Comparison of ENCODE assay signal across 15 cellular contexts in genomic region chr18:71045331-71046065, GRCh38.
DNase-seq lines count a peak whose midpoint lies in the region; ATAC-seq, FAIRE-seq and TF ChIP-seq lines count a peak whose summit lies in the region.
"Had no signal": no experiment of that assay in that cellular context is flagged by ENCODE, and none has a peak within 500 bp of the region (broad histone marks: within the 10 kb centered on the region; RNA-seq: fewer than 3 reads in every experiment).

No MANE protein-coding gene starts in this region.

- H3K27me3 Mint-ChIP-seq in activated CD8-positive, alpha-beta memory T cell treated with anti-CD3 and anti-CD28 coated beads, Interleukin-2, amount 10 ng/mL, durations not matched to agents 7 days and 5 days, result no peaks in the 10 kb centered on the region
- H3K27me3 Mint-ChIP-seq: CD4-positive, alpha-beta memory T cell had no signal

- H3K36me3 Mint-ChIP-seq in activated CD8-positive, alpha-beta memory T cell treated with anti-CD3 and anti-CD28 coated beads, Interleukin-2, amount 10 ng/mL, durations not matched to agents 7 days and 5 days, result no peaks in the 10 kb centered on the region
- H3K36me3 Mint-ChIP-seq: CD4-positive, alpha-beta memory T cell; IgD-negative memory B cell had no signal

- no peak overlapping the region for H3K4me3 Mint-ChIP-seq in activated CD8-positive, alpha-beta memory T cell treated with anti-CD3 and anti-CD28 coated beads, Interleukin-2, amount 10 ng/mL, durations not matched to agents 7 days and 5 days
- H3K4me3 Mint-ChIP-seq: CD4-positive, alpha-beta memory T cell; IgD-negative memory B cell had no signal

- TF ChIP-seq CTCF in D721Med (IDR thresholded peaks at IDR 0.05; ENCODE audit: insufficient read depth, missing control alignments), result no peak

- no peak for DNase-seq in D721Med (ENCODE audit: insufficient read length, low spot score)
- peak; percentile 48 for DNase-seq in dermis blood vessel endothelial cell
- peak; percentile 83 for DNase-seq in kidney glomerular epithelial cell (lab: John Stamatoyannopoulos, UW)
- no peak for DNase-seq in activated CD8-positive, alpha-beta memory T cell treated with anti-CD3 and anti-CD28 coated beads, Interleukin-2, amount 10 ng/mL, durations not matched to agents 7 days and 5 days
- no peak for DNase-seq in AG08396 (ENCODE audit: low spot score)
- no peak for DNase-seq in cortex of kidney (lab: John Stamatoyannopoulos, UW)
- DNase-seq: BE2C; CD4-positive, alpha-beta memory T cell had no signal

- peak; percentile 56 for FAIRE-seq in D721Med (lab: Jason Lieb, UNC)
- FAIRE-seq: A204.1, GM12878, GM18507, GM19239, H1 had no signal

- peak; percentile 63 for ATAC-seq in GM18868 (IDR thresholded peaks at IDR 0.05; ENCODE audit: unreplicated experiment)
- no peak for ATAC-seq in activated CD8-positive, alpha-beta memory T cell treated with anti-CD3 and anti-CD28 coated beads, Interleukin-2, amount 10 ng/mL, durations not matched to agents 7 days and 5 days
- ATAC-seq: GM12878 had no signal

- H3K9me3 Mint-ChIP-seq in activated CD8-positive, alpha-beta memory T cell treated with anti-CD3 and anti-CD28 coated beads, Interleukin-2, amount 10 ng/mL, durations not matched to agents 7 days and 5 days (ENCODE audit: low read depth), result peaks cover 10% of the 10 kb centered on the region

- CTCF ChIA-PET in activated CD8-positive, alpha-beta memory T cell treated with anti-CD3 and anti-CD28 coated beads, Interleukin-2, amount 10 ng/mL, durations not matched to agents 7 days and 5 days (lab: Charles Lee), result no interaction called here

- H3K4me1 Mint-ChIP-seq in activated CD8-positive, alpha-beta memory T cell treated with anti-CD3 and anti-CD28 coated beads, Interleukin-2, amount 10 ng/mL, durations not matched to agents 7 days and 5 days, result no peaks in the 10 kb centered on the region
- H3K4me1 Mint-ChIP-seq: CD4-positive, alpha-beta memory T cell; IgD-negative memory B cell had no signal

- no peak overlapping the region for H3K27ac Mint-ChIP-seq in activated CD8-positive, alpha-beta memory T cell treated with anti-CD3 and anti-CD28 coated beads, Interleukin-2, amount 10 ng/mL, durations not matched to agents 7 days and 5 days
- H3K27ac Mint-ChIP-seq: CD4-positive, alpha-beta memory T cell; IgD-negative memory B cell had no signal

Comparison
In these comparisons a context has a peak if more than half of its experiments do, and no peak if none do; other contexts are left out.
1. DNase-seq: peak in dermis blood vessel endothelial cell (single experiment) and kidney glomerular epithelial cell (single experiment); none in D721Med (single experiment), activated CD8-positive, alpha-beta memory T cell treated with anti-CD3 and anti-CD28 coated beads, Interleukin-2, amount 10 ng/mL, durations not matched to agents 7 days and 5 days (single experiment), AG08396 (single experiment) and cortex of kidney (single experiment).